Comparison of ENCODE assay signal across 19 cellular contexts in the genomic region with DNA sequence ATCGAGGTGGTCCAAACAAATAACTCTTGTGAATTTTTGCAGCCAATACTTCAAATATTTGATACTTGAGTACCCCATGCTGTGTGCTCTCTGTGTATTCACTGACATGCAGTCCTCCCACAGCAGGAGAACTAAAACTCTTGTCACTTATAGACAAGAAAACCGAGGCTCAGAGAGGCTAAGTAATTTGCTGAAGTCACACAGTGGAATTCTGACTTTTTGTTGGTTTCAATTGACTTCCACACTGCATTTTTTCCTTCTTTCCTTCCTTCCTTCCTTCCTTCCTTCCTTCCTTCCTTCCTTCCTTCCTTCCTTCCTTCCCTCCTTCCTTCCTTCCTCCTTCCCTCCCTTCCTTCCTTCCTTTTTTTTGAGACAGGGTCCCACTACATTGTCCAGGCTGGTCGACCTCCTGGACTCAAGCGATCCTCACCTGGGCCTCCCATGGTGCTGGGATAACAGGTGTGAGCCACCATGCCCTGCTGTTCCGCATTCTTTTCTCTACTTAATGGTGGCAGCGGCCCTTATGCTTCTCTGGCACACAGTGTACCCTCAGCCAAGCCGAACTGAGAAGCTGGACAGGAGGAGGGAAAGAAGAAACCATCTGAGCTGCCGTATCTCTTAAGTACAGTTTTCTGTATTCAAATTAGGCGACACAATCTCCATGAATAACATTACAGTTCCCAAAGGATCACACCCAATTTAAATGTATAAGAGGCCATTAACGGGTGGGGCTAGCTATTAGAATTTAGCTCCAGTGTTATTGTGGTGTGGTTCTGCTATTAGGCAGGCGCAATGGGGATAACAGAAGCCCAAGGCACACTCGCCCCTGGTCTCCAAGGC. TPM values are rescaled to one million over a fixed set of nuclear protein-coding genes. Genes with fewer than 3 reads are reported as not detected.
DNase-seq lines count a peak whose midpoint lies in the region; FAIRE-seq and TF ChIP-seq lines count a peak whose summit lies in the region.
"Had no signal": no experiment of that assay in that cellular context is flagged by ENCODE, and none has a peak within 500 bp of the region (broad histone marks: within the 10 kb centered on the region; RNA-seq: fewer than 3 reads in every experiment).

No MANE protein-coding gene starts in this region.

- H3K9ac ChIP-seq in H1 (replicated peaks in 1 of 4; ENCODE audit: extremely low read depth in 1 of 4, low read depth in 3 of 4, low read length in 3 of 4) (no peak overlapping the region), neuronal stem cell (ENCODE audit: low read depth, low read length, poor library complexity) (no peak overlapping the region)
- H3K9ac ChIP-seq: BLaER1 treated with 17β-estradiol and CSF1 and Interleukin-3, amounts not matched to agents 10 nM and 100 nM had no signal

- no peaks in the 10 kb centered on the region for H3K9me2 ChIP-seq in OCI-LY7 (ENCODE audit: insufficient read depth, low read length)

- no peaks in the 10 kb centered on the region; the same call in 1 of the 2 replicates for H3K23me2 ChIP-seq in H1 (ENCODE audit: low read depth, low read length)

- H3K9me3 ChIP-seq in A673 (ENCODE audit: low read depth, low read length, poor library complexity, severe bottlenecking) (no peaks in the 10 kb centered on the region), OCI-LY7 (ENCODE audit: low read length) (peaks cover 5% of the 10 kb centered on the region; the same call in 1 of the 2 replicates), H1 (ENCODE audit: insufficient read depth in 2 of 2, low read depth in 1 of 2, low read length in 1 of 2) (no peaks in the 10 kb centered on the region), neuronal stem cell (replicated peaks in 1 of 2; ENCODE audit: control insufficient read depth in 2 of 2, insufficient read depth in 1 of 2, low read depth in 1 of 2, low read length in 2 of 2) (no peaks in the 10 kb centered on the region)

- H3K4me2 ChIP-seq in OCI-LY7 (ENCODE audit: low read length) (peak overlapping the region; percentile 54), H1 (ENCODE audit: insufficient read depth in 1 of 2, low read depth in 2 of 2, low read length in 2 of 2) (no peak overlapping the region), neuronal stem cell (ENCODE audit: insufficient read depth, low read length, poor library complexity, severe bottlenecking) (no peak overlapping the region)

- H3K23ac ChIP-seq in H1 (ENCODE audit: insufficient read length): no peak overlapping the region
- no peak overlapping the region for H3K23ac ChIP-seq in neuronal stem cell (ENCODE audit: low read depth, low read length, poor library complexity)

- DNase-seq in A673 (ENCODE audit: low spot score) (peak; percentile 94), GM19239 (ENCODE audit: insufficient read length, low spot score) (no peak), OCI-LY7 (ENCODE audit: low spot score) (peak; percentile 18), H1 (ENCODE audit: low read depth in 1 of 2, low spot score in 2 of 2) (no peak), neuronal stem cell (ENCODE audit: low spot score) (no peak), DMS79 (lab: John Stamatoyannopoulos, UW) (no peak), NCI-H1092 (lab: John Stamatoyannopoulos, UW) (no peak)
- DNase-seq in activated CD4-positive, CD25-positive, alpha-beta regulatory T cell treated with anti-CD3 and anti-CD28 coated beads, Interleukin-2, amount 50 U/mL, for 72 hours: no peak
- DNase-seq: GDM1, GOT3, KG1, NCI-H1436, NCI-H1930, NCI-H226, NCI-H524 had no signal

- H3K4me3 ChIP-seq in A673 (ENCODE audit: low read depth, low read length, poor library complexity, severe bottlenecking): peak overlapping the region; percentile 13
- H3K4me3 ChIP-seq in OCI-LY7 (ENCODE audit: low read depth, low read length, poor library complexity, severe bottlenecking): no peak overlapping the region
- H3K4me3 ChIP-seq in H1 (ENCODE audit: extremely low read depth in 1 of 4, insufficient read depth in 2 of 4, low read depth in 3 of 4, low read length in 4 of 4): no peak overlapping the region
- H3K4me3 ChIP-seq in neuronal stem cell (ENCODE audit: low read length in 2 of 2): no peak overlapping the region
- H3K4me3 ChIP-seq: BLaER1 treated with 17β-estradiol and CSF1 and Interleukin-3, amounts not matched to agents 10 nM and 100 nM had no signal

- H2BK12ac ChIP-seq in H1 (ENCODE audit: low read depth, low read length): no peak overlapping the region
- H2BK12ac ChIP-seq in neuronal stem cell (ENCODE audit: low read length): no peak overlapping the region

- H4K91ac ChIP-seq in H1 (replicated peaks; ENCODE audit: insufficient read length, low read length) (no peak overlapping the region), neuronal stem cell (ENCODE audit: low read depth, low read length, poor library complexity) (no peak overlapping the region)

- H3K18ac ChIP-seq in H1 (ENCODE audit: extremely low read depth, low read length) (no peak overlapping the region), neuronal stem cell (ENCODE audit: low read length) (no peak overlapping the region)

- H2BK5ac ChIP-seq in H1 (ENCODE audit: low read depth, low read length): no peak overlapping the region
- H2BK5ac ChIP-seq in neuronal stem cell (ENCODE audit: low read length): no peak overlapping the region

- H2BK120ac ChIP-seq in H1 (replicated peaks; ENCODE audit: low read depth, low read length) (no peak overlapping the region), neuronal stem cell (ENCODE audit: low read depth, low read length) (no peak overlapping the region)

- H3K27ac ChIP-seq in A673 (ENCODE audit: low read depth, low read length, poor library complexity, severe bottlenecking) (peak overlapping the region; percentile 95), OCI-LY7 (ENCODE audit: low read depth, low read length, poor library complexity, severe bottlenecking) (peak overlapping the region; percentile 90), H1 (ENCODE audit: low read depth, low read length) (no peak overlapping the region), neuronal stem cell (replicated peaks; ENCODE audit: low read length) (no peak overlapping the region)

- H4K20me1 ChIP-seq in OCI-LY7 (ENCODE audit: insufficient read depth, low read length) (no peaks in the 10 kb centered on the region), H1 (replicated peaks in 1 of 2; ENCODE audit: control insufficient read depth in 1 of 2, insufficient read depth in 2 of 2, low read length in 2 of 2) (no peaks in the 10 kb centered on the region)
- H4K20me1 ChIP-seq: BLaER1 treated with 17β-estradiol and CSF1 and Interleukin-3, amounts not matched to agents 10 nM and 100 nM had no signal

- H3K4ac ChIP-seq in H1 (replicated peaks; ENCODE audit: insufficient read length, low read depth, low read length) (no peak overlapping the region), neuronal stem cell (ENCODE audit: low read length) (no peak overlapping the region)

- TF ChIP-seq POLR2A in H1 (IDR thresholded peaks at IDR 0.05; ENCODE audit: control extremely low read depth in 1 of 2, low read depth in 2 of 2, low read length in 2 of 2): no peak

- TF ChIP-seq EP300 in H1 (IDR thresholded peaks at IDR 0.05; ENCODE audit: borderline replicate concordance in 1 of 2, low read depth in 2 of 2, low read length in 2 of 2): no peak

- H3K14ac ChIP-seq in H1 (ENCODE audit: insufficient read length): no peak overlapping the region
- no peak overlapping the region for H3K14ac ChIP-seq in neuronal stem cell (ENCODE audit: low read length)

- no peak overlapping the region for H3K56ac ChIP-seq in H1 (replicated peaks; ENCODE audit: insufficient read length, low read depth, low read length)

- no peak overlapping the region for H2BK20ac ChIP-seq in H1 (ENCODE audit: low read length)

- H3K27me3 ChIP-seq in A673 (replicated peaks; ENCODE audit: insufficient read depth, low read depth, low read length, poor library complexity): no peaks in the 10 kb centered on the region
- H3K27me3 ChIP-seq in H1 (replicated peaks in 1 of 4; ENCODE audit: control insufficient read depth in 3 of 4, extremely low read depth in 1 of 4, insufficient read depth in 3 of 4, low read length in 3 of 4): no peaks in the 10 kb centered on the region
- H3K27me3 ChIP-seq in neuronal stem cell (ENCODE audit: control insufficient read depth in 3 of 3, insufficient read depth in 3 of 3, low read depth in 1 of 3, low read length in 3 of 3): no peaks in the 10 kb centered on the region
- H3K27me3 ChIP-seq: BLaER1 treated with 17β-estradiol and CSF1 and Interleukin-3, amounts not matched to agents 10 nM and 100 nM had no signal

- H2AFZ ChIP-seq in OCI-LY7 (ENCODE audit: low read length): peak overlapping the region; percentile 30; the same call in 1 of the 2 replicates
- H2AFZ ChIP-seq in H1 (ENCODE audit: low read length): no peak overlapping the region
- H2AFZ ChIP-seq in neuronal stem cell (ENCODE audit: low read length): no peak overlapping the region

- H4K5ac ChIP-seq in H1 (ENCODE audit: insufficient read length, low read depth, low read length): no peak overlapping the region

- BruUV-seq in A673 (replicated peaks; lab: Mats Ljungman, UMichigan) (no TSS peak), OCI-LY7 (replicated peaks; lab: Mats Ljungman, UMichigan) (no TSS peak)

- H3K79me2 ChIP-seq in OCI-LY7 (ENCODE audit: insufficient read depth, low read depth, low read length) (no peaks in the 10 kb centered on the region), H1 (ENCODE audit: control insufficient read depth in 1 of 2, insufficient read depth in 2 of 2, low read length in 2 of 2) (no peaks in the 10 kb centered on the region)

- H2BK15ac ChIP-seq in H1 (ENCODE audit: low read length) (no peak overlapping the region), neuronal stem cell (ENCODE audit: low read length) (no peak overlapping the region)

- H3K36me3 ChIP-seq in A673 (ENCODE audit: insufficient read depth, low read length, poor library complexity, severe bottlenecking) (no peaks in the 10 kb centered on the region), OCI-LY7 (ENCODE audit: insufficient read depth, low read length) (peaks cover 7% of the 10 kb centered on the region), H1 (ENCODE audit: control insufficient read depth in 2 of 4, insufficient read depth in 4 of 4, low read length in 3 of 4) (no peaks in the 10 kb centered on the region), neuronal stem cell (replicated peaks in 1 of 2; ENCODE audit: control insufficient read depth in 2 of 2, insufficient read depth in 2 of 2, low read length in 2 of 2) (no peaks in the 10 kb centered on the region)
- H3K36me3 ChIP-seq: BLaER1 treated with 17β-estradiol and CSF1 and Interleukin-3, amounts not matched to agents 10 nM and 100 nM had no signal

- POLR2A ChIA-PET in A673 (lab: Charles Lee; ENCODE audit: low non-redundant PET): interaction anchor here (0.8 kb wide), 1 partner anchor 66 kb away, joined by 3 read pairs; no protein-coding TSS in a partner anchor
- POLR2A ChIA-PET in OCI-LY7 (lab: Charles Lee): interaction anchor here (0.6 to 12.9 kb wide), 8 partner anchors 12 to 86 kb away, joined by 3 to 170 read pairs (median 7); no protein-coding TSS in a partner anchor
- POLR2A ChIA-PET in H1 (lab: Charles Lee; ENCODE audit: partially characterized antibody): no interaction called here

- H4K8ac ChIP-seq in H1 (ENCODE audit: extremely low read depth, insufficient read depth, low read length) (no peak overlapping the region), neuronal stem cell (ENCODE audit: low read depth, low read length) (no peak overlapping the region)

- intact Hi-C loops in A673 (cut with micrococcal nuclease; ENCODE audit: unreplicated experiment): loop anchor here (1.0 to 10.0 kb wide), 6 partner anchors 47 to 509 kb away; no protein-coding TSS in a partner anchor
- intact Hi-C loops in OCI-LY7 (cut with micrococcal nuclease; ENCODE audit: unreplicated experiment): no loop called here

- WGBS in H1 (ENCODE audit: extremely low coverage in 1 of 2, insufficient coverage in 1 of 2, insufficient read length in 1 of 2, insufficient replicate concordance in 2 of 2, low coverage in 1 of 2, low lambda C conversion rate in 2 of 2, missing lambda C conversion rate in 1 of 2), 2 experiments: 80% methylated on average over 12 of the region's 12 CpGs; no CpG with 5 or more reads in 1 of the 2 experiments
- WGBS in neuronal stem cell (ENCODE audit: extremely low coverage in 2 of 2, insufficient read length in 2 of 2, insufficient replicate concordance in 1 of 2), 2 donors: no CpG with 5 or more reads among the region's 12 CpGs

- TF ChIP-seq CTCF in A673 (conservative IDR thresholded peaks at IDR 0.05; ENCODE audit: low read depth, low read length) (no peak), OCI-LY7 (conservative IDR thresholded peaks at IDR 0.05; ENCODE audit: low read length) (no peak), H1 (IDR thresholded peaks at IDR 0.05; ENCODE audit: control extremely low read depth in 1 of 3, insufficient read depth in 1 of 3, low read depth in 1 of 3, low read length in 3 of 3) (no peak)

- CTCF ChIA-PET in A673 (lab: Charles Lee): interaction anchor here (1.3 kb wide), 1 partner anchor 23 kb away, joined by 3 read pairs; no protein-coding TSS in a partner anchor
- CTCF ChIA-PET in OCI-LY7 (lab: Charles Lee; ENCODE audit: unreplicated experiment): no interaction called here
- CTCF ChIA-PET in H1 (lab: Charles Lee; ENCODE audit: partially characterized antibody): interaction anchor here (0.9 to 2.4 kb wide), 4 partner anchors 10 to 27 kb away, joined by 5 to 9 read pairs (median 7); no protein-coding TSS in a partner anchor

- H3K79me1 ChIP-seq in H1 (ENCODE audit: low read depth, low read length) (no peaks in the 10 kb centered on the region), neuronal stem cell (ENCODE audit: low read depth, low read length) (no peaks in the 10 kb centered on the region)

- FAIRE-seq in GM19239 (lab: Jason Lieb, UNC) (peak; percentile 78), H1 (lab: Jason Lieb, UNC) (no peak)
- FAIRE-seq: A204.1, D721Med, RCC 7860 had no signal

- no peak for TF ChIP-seq RAD21 in H1 (IDR thresholded peaks at IDR 0.05 in 1 of 2, conservative IDR thresholded peaks at IDR 0.05 in 1 of 2; ENCODE audit: low read depth in 2 of 2, low read length in 2 of 2)

- 0 out of 2 replicates have a peak overlapping the region, but pooled peaks have one; percentile 53 for H2AK5ac ChIP-seq in H1 (ENCODE audit: low read depth, low read length)
- H2AK5ac ChIP-seq in neuronal stem cell (ENCODE audit: low read depth, low read length): no peak overlapping the region

- peaks cover 33% of the 10 kb centered on the region for H3K4me1 ChIP-seq in A673 (ENCODE audit: insufficient read depth, low read length, poor library complexity, severe bottlenecking)
- peaks cover 90% of the 10 kb centered on the region for H3K4me1 ChIP-seq in OCI-LY7 (ENCODE audit: insufficient read depth, low read length, poor library complexity, severe bottlenecking)
- no peaks in the 10 kb centered on the region for H3K4me1 ChIP-seq in H1 (replicated peaks in 1 of 4; ENCODE audit: control insufficient read depth in 3 of 4, insufficient read depth in 4 of 4, low read length in 3 of 4)
- peaks cover 2 to 8% of the 10 kb centered on the region in 2 donors for H3K4me1 ChIP-seq in neuronal stem cell (ENCODE audit: control insufficient read depth in 2 of 2, insufficient read depth in 1 of 2, low read depth in 1 of 2, low read length in 2 of 2)

RNA-seq across cellular contexts. Expression of gene GRHPR, which starts 38.4 kb away (rescaled TPM):
- total RNA-seq in A673 (2021): 102 and 118 TPM in 2 replicates
- 135 and 148 TPM in 2 replicates for total RNA-seq in OCI-LY7 (2014; rRNA removed; shearing (Covaris generic))
- 105 and 106 TPM in 2 replicates for total RNA-seq in OCI-LY7 (2022)
- total RNA-seq in H1 (2021; fragmentation: NEBNext Ultra II Directional; extraction: Animal tissue kit (Norgen Biotek cat#: 25700)): 97.0 and 98.1 TPM in 2 replicates
- polyA plus RNA-seq in H1 (2011; rRNA removed): 201 and 246 TPM in 2 replicates
- polyA plus RNA-seq in H1 (2011; cell fraction: cytosol; rRNA removed): 235 TPM
- 195 TPM for polyA plus RNA-seq in H1 (2011; cell fraction: nucleus; rRNA removed)
- polyA plus RNA-seq in H1 (2012, experiment 1 of 2): 100 to 150 TPM (median 142 TPM) in 4 replicates
- 127 TPM for polyA plus RNA-seq in H1 (2012, experiment 2 of 2)
- 94.7 TPM for polyA plus RNA-seq in H1 (2013, experiment 1 of 2)
- 91.3 TPM for polyA plus RNA-seq in H1 (2013, experiment 2 of 2)
- 108 and 124 TPM in 2 replicates for polyA minus RNA-seq in H1 (2011; rRNA and poly(A)+ RNA removed)
- 58.4 TPM for polyA minus RNA-seq in H1 (2011; cell fraction: cytosol; rRNA and poly(A)+ RNA removed)
- polyA minus RNA-seq in H1 (2011; cell fraction: nucleus; rRNA and poly(A)+ RNA removed): 64.4 TPM
- polyA plus RNA-seq in neuronal stem cell (2013, experiment 1 of 2): 139 TPM
- polyA plus RNA-seq in neuronal stem cell (2013, experiment 2 of 2): 138 TPM

Comparison
In these comparisons a context has a peak if more than half of its experiments do, and no peak if none do; other contexts are left out.
1. DNase-seq: peak in A673 (single experiment) and OCI-LY7 (single experiment); none in GM19239 (single experiment), H1 (0 of 2), neuronal stem cell (single experiment), activated CD4-positive, CD25-positive, alpha-beta regulatory T cell treated with anti-CD3 and anti-CD28 coated beads, Interleukin-2, amount 50 U/mL, for 72 hours (single experiment), DMS79 (single experiment) and NCI-H1092 (single experiment).
2. H3K27ac ChIP-seq: peak in A673 (single experiment) and OCI-LY7 (single experiment); none in H1 (single experiment) and neuronal stem cell (single experiment).